Comparison of ENCODE assay signal across 9 cellular contexts in the genomic region with DNA sequence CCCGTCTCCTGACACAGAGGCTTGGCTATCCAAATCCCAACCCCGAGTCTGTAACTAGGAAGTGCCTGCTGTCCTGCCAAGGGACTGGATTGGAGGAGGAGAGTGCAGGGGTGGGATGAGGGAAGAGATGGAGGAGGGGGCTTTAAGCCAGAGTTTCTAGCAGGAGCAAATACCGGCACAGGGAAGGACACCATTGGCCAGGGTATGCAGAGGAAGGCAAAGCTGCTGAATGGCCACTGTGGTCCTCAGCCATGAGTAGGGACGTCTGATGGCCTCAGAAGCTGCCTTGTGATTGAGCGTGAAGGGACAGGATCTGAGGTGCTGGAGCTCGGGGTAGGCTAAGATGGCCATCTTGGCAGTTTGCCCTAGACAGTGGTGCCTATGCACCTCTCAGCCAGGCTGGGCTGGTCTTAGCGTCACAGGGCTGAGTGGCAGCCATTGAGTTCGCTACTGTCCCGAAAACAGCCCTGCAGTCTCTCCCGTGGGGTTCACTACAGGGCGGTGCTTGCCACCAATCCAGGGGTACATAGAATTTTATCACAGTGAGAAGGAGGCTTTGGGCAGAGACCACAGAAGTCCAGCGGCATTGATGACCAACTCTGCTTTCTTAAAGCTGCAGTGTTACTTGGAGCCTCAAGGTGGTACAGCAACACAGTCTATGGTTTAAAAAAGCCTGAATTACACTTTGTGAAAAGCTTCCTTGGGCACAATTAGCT.
DNase-seq lines count a peak whose midpoint lies in the region; ATAC-seq, FAIRE-seq and TF ChIP-seq lines count a peak whose summit lies in the region.
"Had no signal": no experiment of that assay in that cellular context is flagged by ENCODE, and none has a peak within 500 bp of the region (broad histone marks: within the 10 kb centered on the region; RNA-seq: fewer than 3 reads in every experiment).

No MANE protein-coding gene starts in this region.

- no peaks in the 10 kb centered on the region for H3K9me3 Mint-ChIP-seq in activated CD8-positive, alpha-beta T cell treated with anti-CD3 and anti-CD28 coated beads, Interleukin-2, amount 10 ng/mL, durations not matched to agents 7 days and 5 days (ENCODE audit: insufficient read depth)

- peak; percentile 96 for FAIRE-seq in GM19239 (lab: Jason Lieb, UNC)

- ATAC-seq in activated CD8-positive, alpha-beta T cell treated with anti-CD3 and anti-CD28 coated beads, Interleukin-2, amount 10 ng/mL, durations not matched to agents 7 days and 5 days: peak; percentile 65
- no peak for ATAC-seq in Right ventricle myocardium inferior

- no peak overlapping the region for H3K27ac ChIP-seq in tibial artery
- H3K27ac ChIP-seq: skin epidermis had no signal

- H3K4me3 Mint-ChIP-seq in activated CD8-positive, alpha-beta T cell treated with anti-CD3 and anti-CD28 coated beads, Interleukin-2, amount 10 ng/mL, durations not matched to agents 7 days and 5 days: no peak overlapping the region

- H3K27me3 ChIP-seq in tibial artery: no peaks in the 10 kb centered on the region

- no peaks in the 10 kb centered on the region for H3K36me3 ChIP-seq in tibial artery

- H3K27me3 Mint-ChIP-seq in activated CD8-positive, alpha-beta T cell treated with anti-CD3 and anti-CD28 coated beads, Interleukin-2, amount 10 ng/mL, durations not matched to agents 7 days and 5 days (ENCODE audit: low read depth): no peaks in the 10 kb centered on the region

- H3K27ac Mint-ChIP-seq in activated CD8-positive, alpha-beta T cell treated with anti-CD3 and anti-CD28 coated beads, Interleukin-2, amount 10 ng/mL, durations not matched to agents 7 days and 5 days: peak overlapping the region; percentile 48

- intact Hi-C loops in tibial artery (cut with DNase I; ENCODE audit: low total_unique reads) (no loop called here), Right ventricle myocardium inferior (cut with DNase I) (no loop called here)

- no peak for TF ChIP-seq CTCF in tibial artery (IDR thresholded peaks at IDR 0.05)

- H3K4me1 ChIP-seq in tibial artery: no peaks in the 10 kb centered on the region

- POLR2A ChIA-PET in activated CD8-positive, alpha-beta T cell treated with anti-CD3 and anti-CD28 coated beads, Interleukin-2, amount 10 ng/mL, durations not matched to agents 7 days and 5 days (lab: Charles Lee): interaction anchor here (1.0 to 1.1 kb wide), 2 partner anchors 59 to 145 kb away, joined by 4 to 5 read pairs; no protein-coding TSS in a partner anchor

- H3K36me3 Mint-ChIP-seq in activated CD8-positive, alpha-beta T cell treated with anti-CD3 and anti-CD28 coated beads, Interleukin-2, amount 10 ng/mL, durations not matched to agents 7 days and 5 days (ENCODE audit: low read depth): peaks cover 11% of the 10 kb centered on the region

- CTCF ChIA-PET in activated CD8-positive, alpha-beta T cell treated with anti-CD3 and anti-CD28 coated beads, Interleukin-2, amount 10 ng/mL, durations not matched to agents 7 days and 5 days (lab: Charles Lee): interaction anchor here (0.6 to 2.8 kb wide), 31 partner anchors 11 to 264 kb away, joined by 3 to 42 read pairs (median 4); a partner anchor contains a TSS

- H3K4me1 Mint-ChIP-seq in activated CD8-positive, alpha-beta T cell treated with anti-CD3 and anti-CD28 coated beads, Interleukin-2, amount 10 ng/mL, durations not matched to agents 7 days and 5 days (ENCODE audit: low read depth): peaks cover 59% of the 10 kb centered on the region

- no peak overlapping the region for H3K4me3 ChIP-seq in Jurkat, Clone E6-1 (ENCODE audit: low read length)
- H3K4me3 ChIP-seq in tibial artery: no peak overlapping the region
- H3K4me3 ChIP-seq: skin epidermis had no signal

- peak; percentile 45 for DNase-seq in DMS114 treated with DMSO at 0.1 percent for 48 hours (lab: John Stamatoyannopoulos, UW; ENCODE audit: unreplicated experiment)
- peak; percentile 14 for DNase-seq in GM19239 (ENCODE audit: insufficient read length, low spot score)
- peak; percentile 49 for DNase-seq in Jurkat, Clone E6-1 (ENCODE audit: low read depth, low spot score)
- DNase-seq in activated CD8-positive, alpha-beta T cell treated with anti-CD3 and anti-CD28 coated beads, Interleukin-2, amount 10 ng/mL, durations not matched to agents 7 days and 5 days: no peak
- DNase-seq in iris pigment epithelial cell (ENCODE audit: low read depth): peak; percentile 64
- no peak for DNase-seq in tibial artery
- DNase-seq in Right ventricle myocardium inferior (ENCODE audit: missing footprints): no peak
- DNase-seq in occipital lobe (lab: John Stamatoyannopoulos, UW): no peak

- no peaks in the 10 kb centered on the region for H3K9me3 ChIP-seq in tibial artery

Comparison
In these comparisons a context has a peak if more than half of its experiments do, and no peak if none do; other contexts are left out.
1. DNase-seq: peak in DMS114 treated with DMSO at 0.1 percent for 48 hours (single experiment), GM19239 (single experiment), Jurkat, Clone E6-1 (single experiment) and iris pigment epithelial cell (single experiment); none in activated CD8-positive, alpha-beta T cell treated with anti-CD3 and anti-CD28 coated beads, Interleukin-2, amount 10 ng/mL, durations not matched to agents 7 days and 5 days (single experiment), tibial artery (0 of 2), Right ventricle myocardium inferior (single experiment) and occipital lobe (single experiment).